In genomic region chr6:228881-229651, GRCh38 we compare ENCODE assay signal across 13 cellular contexts.
DNase-seq lines count a peak whose midpoint lies in the region; ATAC-seq and TF ChIP-seq lines count a peak whose summit lies in the region.
"Had no signal": no experiment of that assay in that cellular context is flagged by ENCODE, and none has a peak within 500 bp of the region (broad histone marks: within the 10 kb centered on the region; RNA-seq: fewer than 3 reads in every experiment).

No MANE protein-coding gene starts in this region.

- no peak for TF ChIP-seq CTCF in right atrium auricular region (IDR thresholded peaks at IDR 0.05)
- no peak for TF ChIP-seq CTCF in transverse colon (IDR thresholded peaks at IDR 0.05)
- no peak for TF ChIP-seq CTCF in Peyer's patch (IDR thresholded peaks at IDR 0.05)

- 69 to 78% methylated on average over 7 to 15 of the region's 15 CpGs for WGBS in transverse colon (ENCODE audit: low coverage in 1 of 2), 2 donors

- no peak for TF ChIP-seq POLR2A in transverse colon (IDR thresholded peaks at IDR 0.05)
- TF ChIP-seq POLR2A in Peyer's patch (IDR thresholded peaks at IDR 0.05) = no peak

- DNase-seq in right atrium auricular region (ENCODE audit: low spot score) (peak; percentile 46), left ventricle myocardium superior (no peak), transverse colon (peak; percentile 28), T-helper 1 cell (no peak), activated T-cell treated with anti-CD3 and anti-CD28 coated beads for 4 hours (no peak), Peyer's patch (no peak)
- DNase-seq: body of pancreas, DND-41, NCI-H69 had no signal

- intact Hi-C loops in left ventricle myocardium superior (cut with micrococcal nuclease) (no loop called here), transverse colon (cut with DNase I; ENCODE audit: low total_unique reads) (no loop called here)

- H3K27ac ChIP-seq in right atrium auricular region = no peak overlapping the region
- no peak overlapping the region for H3K27ac ChIP-seq in transverse colon
- H3K27ac ChIP-seq in Peyer's patch = no peak overlapping the region
- H3K27ac ChIP-seq: body of pancreas, epithelial cell of prostate, skin epidermis had no signal

- H3K36me3 ChIP-seq in right atrium auricular region = no peaks in the 10 kb centered on the region
- no peaks in the 10 kb centered on the region for H3K36me3 ChIP-seq in transverse colon
- H3K36me3 ChIP-seq in Peyer's patch = no peaks in the 10 kb centered on the region

- H3K4me1 ChIP-seq in right atrium auricular region = no peaks in the 10 kb centered on the region
- no peaks in the 10 kb centered on the region for H3K4me1 ChIP-seq in transverse colon
- peaks cover 0 to 10% (median 0%) of the 10 kb centered on the region in 4 donors for H3K4me1 ChIP-seq in Peyer's patch
- H3K4me1 ChIP-seq: body of pancreas had no signal

- in situ Hi-C loops in transverse colon (cut with MboI; ENCODE audit: low pct_ligation_motif_present in 1 of 4, low pct_unique_long_range_greater_than_20kb in 1 of 4, low sequenced_read_pairs in 3 of 4) = no loop called here

- H3K27me3 ChIP-seq in right atrium auricular region (no peaks in the 10 kb centered on the region), transverse colon (no peaks in the 10 kb centered on the region), Peyer's patch (no peaks in the 10 kb centered on the region)
- H3K27me3 ChIP-seq: body of pancreas had no signal

- H3K4me3 ChIP-seq in right atrium auricular region (no peak overlapping the region), transverse colon (no peak overlapping the region), Peyer's patch (no peak overlapping the region)
- H3K4me3 ChIP-seq: body of pancreas, skin epidermis had no signal

- H3K9me3 ChIP-seq in right atrium auricular region = no peaks in the 10 kb centered on the region
- no peaks in the 10 kb centered on the region for H3K9me3 ChIP-seq in transverse colon
- no peaks in the 10 kb centered on the region for H3K9me3 ChIP-seq in Peyer's patch
- H3K9me3 ChIP-seq: body of pancreas had no signal

- no peak for TF ChIP-seq EP300 in transverse colon (IDR thresholded peaks at IDR 0.05; ENCODE audit: low read depth)

- ATAC-seq in left ventricle myocardium superior (no peak), GM21723 (IDR thresholded peaks at IDR 0.05; ENCODE audit: unreplicated experiment) (peak; percentile 36), HG03175 (IDR thresholded peaks at IDR 0.05; ENCODE audit: unreplicated experiment) (peak; percentile 27)
- ATAC-seq: body of pancreas had no signal

Comparison
In these comparisons a context has a peak if more than half of its experiments do, and no peak if none do; other contexts are left out.
1. DNase-seq: peak in right atrium auricular region (single experiment) and transverse colon (single experiment); none in left ventricle myocardium superior (single experiment), T-helper 1 cell (0 of 5), activated T-cell treated with anti-CD3 and anti-CD28 coated beads for 4 hours (single experiment) and Peyer's patch (0 of 3).